7 cellular contexts compared by ENCODE assay signal in genomic region chr2:110853516-110853915, GRCh38.
A peak's percentile ranks its signal among the peaks of the same experiment; 100 is the strongest.
DNase-seq lines count a peak whose midpoint lies in the region; TF ChIP-seq lines count a peak whose summit lies in the region.

No MANE protein-coding gene starts in this region.

- H3K9ac ChIP-seq in endodermal cell (ENCODE audit: extremely low read depth, low read length, poor library complexity, severe bottlenecking), result no peak overlapping the region

- H3K9me3 ChIP-seq in KOPT-K1 (ENCODE audit: insufficient read depth, low read length, poor library complexity, severe bottlenecking), result no peaks in the 10 kb centered on the region
- no peaks in the 10 kb centered on the region for H3K9me3 ChIP-seq in endodermal cell (ENCODE audit: control insufficient read depth, low read length)

- H3K27me3 Mint-ChIP-seq in endodermal cell (ENCODE audit: insufficient read depth) (peaks cover 2% of the 10 kb centered on the region), osteocyte (ENCODE audit: unreplicated experiment) (peaks cover 72% of the 10 kb centered on the region)

- no peaks in the 10 kb centered on the region for H3K4me1 ChIP-seq in endodermal cell (ENCODE audit: control insufficient read depth, insufficient read depth, low read length)

- DNase-seq in ELR (ENCODE audit: low read depth) (peak; percentile 49), endodermal cell (peak; percentile 79), osteocyte (ENCODE audit: extremely low spot score, unreplicated experiment) (no peak), coronary artery (ENCODE audit: low spot score) (no peak), GOT3 (lab: John Stamatoyannopoulos, UW) (no peak)

- TF ChIP-seq CTCF in WI38 (IDR thresholded peaks at IDR 0.05; ENCODE audit: low read depth, low read length) (peak; percentile 47), endodermal cell (conservative IDR thresholded peaks at IDR 0.05) (peak; percentile 86), osteocyte (IDR thresholded peaks at IDR 0.05) (peak; percentile 51), coronary artery (IDR thresholded peaks at IDR 0.05) (no peak)

- H3K27ac Mint-ChIP-seq in endodermal cell (no peak overlapping the region), osteocyte (ENCODE audit: unreplicated experiment) (no peak overlapping the region)

- peaks cover 3% of the 10 kb centered on the region for H3K9me3 Mint-ChIP-seq in endodermal cell
- H3K9me3 Mint-ChIP-seq in osteocyte (ENCODE audit: unreplicated experiment), result no peaks in the 10 kb centered on the region

- 45 to 52% methylated on average over 3 to 4 of the region's 5 CpGs for WGBS in endodermal cell (ENCODE audit: insufficient coverage in 1 of 2, insufficient read length in 1 of 2), 2 experiments

- peaks cover 10% of the 10 kb centered on the region for H3K4me1 Mint-ChIP-seq in endodermal cell
- H3K4me1 Mint-ChIP-seq in osteocyte (ENCODE audit: unreplicated experiment), result no peaks in the 10 kb centered on the region

- H3K36me3 Mint-ChIP-seq in endodermal cell (ENCODE audit: low read depth), result peaks cover 11% of the 10 kb centered on the region
- H3K36me3 Mint-ChIP-seq in osteocyte (ENCODE audit: unreplicated experiment), result no peaks in the 10 kb centered on the region

- H3K4me3 ChIP-seq in WI38 (ENCODE audit: low read depth, low read length), result no peak overlapping the region
- H3K4me3 ChIP-seq in endodermal cell (ENCODE audit: low read length), result no peak overlapping the region
- H3K4me3 ChIP-seq in coronary artery, result no peak overlapping the region

- H3K27ac ChIP-seq in KOPT-K1 (ENCODE audit: low read depth, low read length, poor library complexity, severe bottlenecking) (peak overlapping the region; percentile 40), endodermal cell (ENCODE audit: low read depth, low read length) (no peak overlapping the region), coronary artery (no peak overlapping the region)

- no peaks in the 10 kb centered on the region for H3K27me3 ChIP-seq in endodermal cell (ENCODE audit: control insufficient read depth, insufficient read depth, low read length, poor library complexity, severe bottlenecking)

- no peaks in the 10 kb centered on the region for H3K36me3 ChIP-seq in KOPT-K1 (ENCODE audit: insufficient read depth, low read length)
- H3K36me3 ChIP-seq in endodermal cell (ENCODE audit: control insufficient read depth, insufficient read depth, low read length), result no peaks in the 10 kb centered on the region

- H3K4me3 Mint-ChIP-seq in endodermal cell (no peak overlapping the region), osteocyte (ENCODE audit: unreplicated experiment) (no peak overlapping the region)

Comparison
In these comparisons a context has a peak if more than half of its experiments do, and no peak if none do; other contexts are left out.
1. DNase-seq: peak in ELR (single experiment) and endodermal cell (single experiment); none in osteocyte (single experiment), coronary artery (single experiment) and GOT3 (single experiment).